In the genomic region with DNA sequence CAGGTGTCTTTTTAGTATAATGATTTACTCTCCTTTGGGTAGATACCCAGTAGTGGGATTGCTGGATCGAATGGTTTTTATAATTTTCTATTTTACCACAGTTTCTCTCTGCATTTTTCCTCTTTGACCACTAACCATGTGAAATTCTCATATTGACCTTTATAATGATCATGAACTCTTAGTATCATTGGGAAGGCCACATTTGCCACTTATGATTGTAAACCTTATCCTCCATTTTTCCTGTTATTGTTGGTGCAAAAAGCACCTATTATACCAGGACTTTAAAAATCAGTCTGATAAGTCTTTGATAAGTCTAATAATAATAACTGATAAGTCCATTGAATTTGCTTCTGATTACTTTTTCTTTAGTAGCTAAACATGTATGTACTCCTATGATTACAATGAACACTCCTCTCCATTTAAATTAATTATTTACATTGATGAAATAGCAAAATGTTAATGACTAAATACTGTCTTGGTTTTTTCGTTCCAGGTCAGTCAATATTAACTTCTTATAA, we compare ENCODE assay signal across 11 cellular contexts. TPM values are rescaled to one million over a fixed set of nuclear protein-coding genes. Genes with fewer than 3 reads are reported as not detected.
DNase-seq lines count a peak whose midpoint lies in the region; ATAC-seq, FAIRE-seq and TF ChIP-seq lines count a peak whose summit lies in the region.
"Had no signal": no experiment of that assay in that cellular context is flagged by ENCODE, and none has a peak within 500 bp of the region (broad histone marks: within the 10 kb centered on the region; RNA-seq: fewer than 3 reads in every experiment).

No MANE protein-coding gene starts in this region.

- H3K9me3 Mint-ChIP-seq in activated T-cell treated with anti-CD3 and anti-CD28 coated beads, Interleukin-2, amount 50 U/mL, for 72 hours = no peaks in the 10 kb centered on the region

- 72 to 88% methylated on average over 2 of the region's 2 CpGs for WGBS in thyroid gland, 2 donors

- H3K27ac ChIP-seq in thyroid gland = peak overlapping the region; percentile 98 to 100 (median 100)

- H3K36me3 Mint-ChIP-seq in activated T-cell treated with anti-CD3 and anti-CD28 coated beads, Interleukin-2, amount 50 U/mL, for 72 hours (ENCODE audit: insufficient read depth in 2 of 2) = peaks cover 30 to 66% of the 10 kb centered on the region in 2 donors

- no peak for DNase-seq in activated T-cell treated with anti-CD3 and anti-CD28 coated beads, Interleukin-2, amount 50 U/mL, for 72 hours
- DNase-seq in activated T-cell treated with anti-CD3 and anti-CD28 coated beads, Interleukin-2, amount 50 U/mL, for 48 hours = no peak
- DNase-seq in amniotic epithelial cell (ENCODE audit: low read depth) = peak; percentile 34
- peak; percentile 20 for DNase-seq in kidney tubule cell (ENCODE audit: low spot score)
- DNase-seq in thyroid gland = no peak
- no peak for DNase-seq in D721Med (ENCODE audit: insufficient read length, low spot score)
- no peak for DNase-seq in cortex of kidney (lab: John Stamatoyannopoulos, UW)
- DNase-seq in NCI-H774 (lab: John Stamatoyannopoulos, UW) = no peak
- DNase-seq: activated CD4-positive, CD25-positive, alpha-beta regulatory T cell; NCI-H2171 had no signal

- no peaks in the 10 kb centered on the region for H3K9me3 ChIP-seq in thyroid gland
- H3K9me3 ChIP-seq: gastroesophageal sphincter had no signal

- H3K36me3 ChIP-seq in thyroid gland = peaks cover 24 to 32% of the 10 kb centered on the region in 2 donors

- no peak overlapping the region for H3K4me3 ChIP-seq in thyroid gland (replicated peaks in 1 of 3)

- no peaks in the 10 kb centered on the region for H3K27me3 Mint-ChIP-seq in activated T-cell treated with anti-CD3 and anti-CD28 coated beads, Interleukin-2, amount 50 U/mL, for 72 hours (ENCODE audit: low read depth)

- no peak for FAIRE-seq in D721Med (lab: Jason Lieb, UNC)

- H3K4me1 ChIP-seq in thyroid gland = peaks cover 44 to 49% of the 10 kb centered on the region in 2 donors

- no peak for TF ChIP-seq POLR2A in thyroid gland (IDR thresholded peaks at IDR 0.05)

- intact Hi-C loops in thyroid gland (cut with DNase I) = no loop called here

- H3K27ac Mint-ChIP-seq in activated T-cell treated with anti-CD3 and anti-CD28 coated beads, Interleukin-2, amount 50 U/mL, for 72 hours = peak overlapping the region; percentile 86

- TF ChIP-seq CTCF in thyroid gland (IDR thresholded peaks at IDR 0.05) (no peak), D721Med (IDR thresholded peaks at IDR 0.05; ENCODE audit: insufficient read depth, missing control alignments) (no peak)

- peaks cover 94% of the 10 kb centered on the region for H3K4me1 Mint-ChIP-seq in activated T-cell treated with anti-CD3 and anti-CD28 coated beads, Interleukin-2, amount 50 U/mL, for 72 hours (ENCODE audit: low read depth)

- H3K4me3 Mint-ChIP-seq in activated T-cell treated with anti-CD3 and anti-CD28 coated beads, Interleukin-2, amount 50 U/mL, for 72 hours = peak overlapping the region; percentile 55 to 76

- no peaks in the 10 kb centered on the region for H3K27me3 ChIP-seq in thyroid gland
- H3K27me3 ChIP-seq: gastroesophageal sphincter had no signal

- ATAC-seq in activated T-cell treated with anti-CD3 and anti-CD28 coated beads, Interleukin-2, amount 50 U/mL, for 72 hours (replicated peaks in 1 of 2) = no peak
- ATAC-seq: gastroesophageal sphincter had no signal

RNA-seq across cellular contexts. Expression of a gene that starts 9.6 kb away (rescaled TPM):
- total RNA-seq in activated T-cell treated with anti-CD3 and anti-CD28 coated beads, Interleukin-2, amount 50 U/mL, for 72 hours = 1,000 to 10,000 TPM in 1 of 2 donors, 100 to 1,000 TPM in 1; 678 to 1,151 TPM
- total RNA-seq in thyroid gland = 1,000 to 10,000 TPM in 1 of 4 donors, 100 to 1,000 TPM in 3; 195 to 1,623 (median 652) TPM

RNA-seq across cellular contexts. Expression of a gene that starts 45.8 kb away (rescaled TPM):
- 10 to 100 TPM; 43.5 to 47.2 TPM for total RNA-seq in activated T-cell treated with anti-CD3 and anti-CD28 coated beads, Interleukin-2, amount 50 U/mL, for 72 hours
- 10 to 100 TPM; 22.5 to 44.9 (median 31.0) TPM for total RNA-seq in thyroid gland

RNA-seq across cellular contexts. Expression of a gene that starts 49.7 kb away (rescaled TPM):
- total RNA-seq in activated T-cell treated with anti-CD3 and anti-CD28 coated beads, Interleukin-2, amount 50 U/mL, for 72 hours = 10 to 100 TPM; 16.4 to 18.8 TPM
- total RNA-seq in thyroid gland = 10 to 100 TPM; 13.0 to 28.0 (median 20.9) TPM

Comparison
In these comparisons a context has a peak if more than half of its experiments do, and no peak if none do; other contexts are left out.
1. DNase-seq: peak in amniotic epithelial cell (single experiment) and kidney tubule cell (single experiment); none in activated T-cell treated with anti-CD3 and anti-CD28 coated beads, Interleukin-2, amount 50 U/mL, for 72 hours (0 of 2), activated T-cell treated with anti-CD3 and anti-CD28 coated beads, Interleukin-2, amount 50 U/mL, for 48 hours (0 of 2), thyroid gland (0 of 2), D721Med (single experiment), cortex of kidney (single experiment) and NCI-H774 (single experiment).